Comparison of ENCODE assay signal across 8 cellular contexts in the genomic region with DNA sequence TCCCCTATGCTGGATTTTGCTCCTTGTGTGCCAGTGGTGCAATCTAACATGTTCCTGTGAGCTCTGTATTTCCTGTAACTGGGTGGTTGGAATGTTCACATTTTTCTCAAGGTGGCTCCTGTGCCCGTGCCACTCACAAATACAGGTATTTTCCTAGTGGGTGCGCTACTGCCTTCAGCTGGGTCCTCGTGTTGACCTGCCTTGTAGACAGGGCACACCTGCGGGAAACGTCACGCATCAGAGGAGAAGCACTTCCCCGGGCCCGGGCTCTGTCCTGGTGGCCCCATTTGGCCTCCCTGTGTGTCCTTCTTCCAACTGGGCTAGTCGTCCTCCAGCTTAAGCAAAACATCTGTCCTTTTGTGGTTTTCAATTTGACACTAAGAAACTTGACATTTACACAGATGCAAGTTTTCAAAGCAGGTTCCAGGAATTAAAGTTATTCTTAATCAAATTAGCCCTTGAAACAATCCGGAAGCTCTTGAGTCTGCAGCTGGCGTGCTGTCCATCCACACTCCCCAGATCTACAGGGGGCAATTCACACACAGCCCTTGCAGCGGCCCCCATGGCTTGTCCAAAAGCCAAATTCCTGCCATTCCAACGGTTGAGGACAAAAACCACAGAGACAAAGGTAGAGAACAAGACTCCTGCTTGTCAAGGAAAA.
A peak's percentile ranks its signal among the peaks of the same experiment; 100 is the strongest.
DNase-seq lines count a peak whose midpoint lies in the region; ATAC-seq and TF ChIP-seq lines count a peak whose summit lies in the region.
"Had no signal": no experiment of that assay in that cellular context is flagged by ENCODE, and none has a peak within 500 bp of the region (broad histone marks: within the 10 kb centered on the region; RNA-seq: fewer than 3 reads in every experiment).

No MANE protein-coding gene starts in this region.

- peak; percentile 64 for DNase-seq in HT1080 (ENCODE audit: low read depth)
- peak; percentile 99 to 100 for DNase-seq in SJCRH30
- DNase-seq in iPS DF 6.9 (ENCODE audit: low read depth, low spot score) = peak; percentile 83
- DNase-seq in smooth muscle cell (lab: John Stamatoyannopoulos, UW; ENCODE audit: unreplicated experiment) = no peak
- no peak for DNase-seq in naive thymus-derived CD4-positive, alpha-beta T cell
- DNase-seq in ascending aorta (ENCODE audit: low spot score in 2 of 2) = no peak
- DNase-seq: NCI-H524 treated with DMSO at 0.1 percent for 48 hours had no signal

- H3K4me1 ChIP-seq in SJCRH30 (peaks cover 81% of the 10 kb centered on the region), iPS DF 6.9 (ENCODE audit: control insufficient read depth, insufficient read depth, low read length) (peaks cover 18% of the 10 kb centered on the region), smooth muscle cell (ENCODE audit: low read depth) (peaks cover 56% of the 10 kb centered on the region), ascending aorta (no peaks in the 10 kb centered on the region)
- no peaks in the 10 kb centered on the region for H3K4me1 ChIP-seq in naive thymus-derived CD4-positive, alpha-beta T cell (ENCODE audit: control insufficient read depth in 2 of 2, insufficient read depth in 2 of 2, low read length in 2 of 2)

- no peak overlapping the region for H2AFZ ChIP-seq in smooth muscle cell (ENCODE audit: low read depth)

- H3K36me3 ChIP-seq in SJCRH30 (no peaks in the 10 kb centered on the region), iPS DF 6.9 (ENCODE audit: control insufficient read depth, insufficient read depth, low read length) (no peaks in the 10 kb centered on the region), smooth muscle cell (ENCODE audit: low read depth) (no peaks in the 10 kb centered on the region), ascending aorta (no peaks in the 10 kb centered on the region)
- H3K36me3 ChIP-seq in naive thymus-derived CD4-positive, alpha-beta T cell (ENCODE audit: control insufficient read depth in 2 of 3, insufficient read depth in 3 of 3, low read length in 3 of 3) = no peaks in the 10 kb centered on the region

- H3K9me3 Mint-ChIP-seq in naive thymus-derived CD4-positive, alpha-beta T cell = peaks cover 0 to 2% (median 0%) of the 10 kb centered on the region in 11 donors

- no peaks in the 10 kb centered on the region for H4K20me1 ChIP-seq in smooth muscle cell (ENCODE audit: low read depth)

- no CpG with 5 or more reads among the region's 13 CpGs for WGBS in iPS DF 6.9 (ENCODE audit: insufficient coverage, insufficient read length)
- WGBS in smooth muscle cell (ENCODE audit: low lambda C conversion rate) = 45% methylated on average over 13 of the region's 13 CpGs

- TF ChIP-seq CTCF in smooth muscle cell (IDR thresholded peaks at IDR 0.05; ENCODE audit: borderline replicate concordance, insufficient read depth, poor library complexity, severe bottlenecking) (no peak), ascending aorta (IDR thresholded peaks at IDR 0.05) (no peak)

- no peaks in the 10 kb centered on the region for H3K27me3 Mint-ChIP-seq in naive thymus-derived CD4-positive, alpha-beta T cell

- H3F3A ChIP-seq in smooth muscle cell (ENCODE audit: low read depth) = peaks cover 42% of the 10 kb centered on the region

- peak overlapping the region; percentile 47 for H3K4me2 ChIP-seq in smooth muscle cell

- peaks cover 0 to under 1% (median 0%) of the 10 kb centered on the region in 7 donors for H3K4me1 Mint-ChIP-seq in naive thymus-derived CD4-positive, alpha-beta T cell

- no peak overlapping the region for H3K27ac Mint-ChIP-seq in naive thymus-derived CD4-positive, alpha-beta T cell

- POLR2A ChIA-PET in naive thymus-derived CD4-positive, alpha-beta T cell (lab: Charles Lee) = interaction anchor here (1.1 kb wide), 1 partner anchor 10 kb away, joined by 3 read pairs; no protein-coding TSS in a partner anchor

- no peak overlapping the region for H3K9ac ChIP-seq in smooth muscle cell (ENCODE audit: low read depth)

- H3K27ac ChIP-seq in SJCRH30 (peak overlapping the region; percentile 100), iPS DF 6.9 (ENCODE audit: low read length) (no peak overlapping the region), smooth muscle cell (ENCODE audit: low read depth) (peak overlapping the region; percentile 86), ascending aorta (no peak overlapping the region)
- H3K27ac ChIP-seq in naive thymus-derived CD4-positive, alpha-beta T cell (ENCODE audit: low read depth, low read length) = no peak overlapping the region

- intact Hi-C loops in naive thymus-derived CD4-positive, alpha-beta T cell (cut with micrococcal nuclease) = no loop called here
- intact Hi-C loops in ascending aorta (cut with DNase I) = no loop called here

- H3K79me2 ChIP-seq in smooth muscle cell (ENCODE audit: low read depth) = no peaks in the 10 kb centered on the region

- no peaks in the 10 kb centered on the region for H3K9me3 ChIP-seq in SJCRH30 (replicated peaks)
- H3K9me3 ChIP-seq in iPS DF 6.9 (ENCODE audit: control insufficient read depth, insufficient read depth, low read length) = no peaks in the 10 kb centered on the region
- no peaks in the 10 kb centered on the region for H3K9me3 ChIP-seq in smooth muscle cell (replicated peaks; ENCODE audit: low read depth)
- H3K9me3 ChIP-seq in naive thymus-derived CD4-positive, alpha-beta T cell (ENCODE audit: control insufficient read depth in 2 of 3, low read length in 3 of 3) = no peaks in the 10 kb centered on the region
- no peaks in the 10 kb centered on the region for H3K9me3 ChIP-seq in ascending aorta

- peaks cover 0 to 2% (median 0%) of the 10 kb centered on the region in 5 donors for H3K36me3 Mint-ChIP-seq in naive thymus-derived CD4-positive, alpha-beta T cell

- H3K27me3 ChIP-seq in SJCRH30 (no peaks in the 10 kb centered on the region), iPS DF 6.9 (ENCODE audit: control insufficient read depth, insufficient read depth, low read length) (no peaks in the 10 kb centered on the region), smooth muscle cell (ENCODE audit: low read depth) (no peaks in the 10 kb centered on the region), ascending aorta (no peaks in the 10 kb centered on the region)
- H3K27me3 ChIP-seq in naive thymus-derived CD4-positive, alpha-beta T cell (ENCODE audit: control insufficient read depth in 2 of 2, insufficient read depth in 2 of 2, low read length in 2 of 2) = no peaks in the 10 kb centered on the region

- CTCF ChIA-PET in naive thymus-derived CD4-positive, alpha-beta T cell (lab: Charles Lee) = interaction anchor here (0.7 to 1.0 kb wide), 2 partner anchors 757 to 1052 kb away, joined by 3 read pairs; no protein-coding TSS in a partner anchor

- no peak overlapping the region for H3K4me3 Mint-ChIP-seq in naive thymus-derived CD4-positive, alpha-beta T cell

- ATAC-seq in naive thymus-derived CD4-positive, alpha-beta T cell = no peak
- no peak for ATAC-seq in HG02571 (IDR thresholded peaks at IDR 0.05; ENCODE audit: unreplicated experiment)

- no peak overlapping the region for H3K4me3 ChIP-seq in SJCRH30
- no peak overlapping the region for H3K4me3 ChIP-seq in iPS DF 6.9 (ENCODE audit: low read length)
- H3K4me3 ChIP-seq in smooth muscle cell = no peak overlapping the region
- no peak overlapping the region for H3K4me3 ChIP-seq in naive thymus-derived CD4-positive, alpha-beta T cell (ENCODE audit: low read length)
- no peak overlapping the region for H3K4me3 ChIP-seq in ascending aorta

Comparison
In these comparisons a context has a peak if more than half of its experiments do, and no peak if none do; other contexts are left out.
1. DNase-seq: peak in HT1080 (single experiment), SJCRH30 (2 of 2) and iPS DF 6.9 (single experiment); none in smooth muscle cell (single experiment), naive thymus-derived CD4-positive, alpha-beta T cell (0 of 9) and ascending aorta (0 of 2).
2. H3K27ac ChIP-seq: peak in SJCRH30 (single experiment) and smooth muscle cell (single experiment); none in iPS DF 6.9 (single experiment), naive thymus-derived CD4-positive, alpha-beta T cell (single experiment) and ascending aorta (0 of 2).